In genomic region chr9:133253268-133253667, GRCh38 we compare ENCODE assay signal across 17 cellular contexts. TPM values are rescaled to one million over a fixed set of nuclear protein-coding genes. Genes with fewer than 3 reads are reported as not detected.
"Had no signal": no experiment of that assay in that cellular context is flagged by ENCODE, and none has a peak within 500 bp of the region (broad histone marks: within the 10 kb centered on the region; RNA-seq: fewer than 3 reads in every experiment).

No MANE protein-coding gene starts in this region.

- H3K27me3 ChIP-seq: adrenal gland, hepatocyte, ovary, tibial nerve had no signal

- H3K36me3 ChIP-seq: adrenal gland, cardiac muscle cell, ovary, tibial nerve had no signal

- H3K27ac ChIP-seq: cardiac muscle cell, ovary had no signal

- DNase-seq: activated CD4-positive, CD25-positive, alpha-beta regulatory T cell treated with anti-CD3 and anti-CD28 coated beads, Interleukin-2, amount 50 U/mL, for 72 hours; ovary; stimulated activated CD4-positive, alpha-beta T cell treated with anti-CD3 and anti-CD28 coated beads, Interleukin-12 subunit alpha, Interleukin-12 subunit beta, amount 100 ng/mL, for 4 hours; stimulated activated CD4-positive, alpha-beta T cell treated with anti-CD3 and anti-CD28 coated beads, Interleukin-2, amount 100 ng/mL, for 24 hours; T1000 had no signal

- H3K9me3 ChIP-seq: adrenal gland, ovary had no signal

- H3K36me3 Mint-ChIP-seq: activated naive CD4-positive, alpha-beta T cell treated with anti-CD3 and anti-CD28 coated beads, Interleukin-2, amount 50 U/mL, for 24 hours had no signal

- H3K9me3 Mint-ChIP-seq: activated naive CD4-positive, alpha-beta T cell treated with anti-CD3 and anti-CD28 coated beads, Interleukin-2, amount 50 U/mL, for 24 hours; neural crest cell had no signal

- H3K4me3 Mint-ChIP-seq: activated naive CD4-positive, alpha-beta T cell treated with anti-CD3 and anti-CD28 coated beads, Interleukin-2, amount 50 U/mL, for 24 hours; neural crest cell had no signal

- H3K4me3 ChIP-seq: adrenal gland, cardiac muscle cell, hepatocyte, ovary, tibial nerve had no signal

- H3K4me1 Mint-ChIP-seq: activated naive CD4-positive, alpha-beta T cell treated with anti-CD3 and anti-CD28 coated beads, Interleukin-2, amount 50 U/mL, for 24 hours; neural crest cell had no signal

- H3K27me3 Mint-ChIP-seq: activated naive CD4-positive, alpha-beta T cell treated with anti-CD3 and anti-CD28 coated beads, Interleukin-2, amount 50 U/mL, for 24 hours had no signal

RNA-seq across cellular contexts. Expression of gene ABO, which starts 21.7 kb away (rescaled TPM):
- total RNA-seq: fibroblast of villous mesenchyme, SK-MEL-5 had no signal

RNA-seq across cellular contexts. Expression of gene OBP2B, which starts 44.2 kb away (rescaled TPM):
- total RNA-seq: cardiac muscle cell, esophagus muscularis mucosa, fibroblast of villous mesenchyme, glomerular endothelial cell, hepatocyte, liver, mesenteric fat pad, neural crest cell, SK-MEL-5, tibial nerve had no signal
